8 cellular contexts compared by ENCODE assay signal in genomic region chr3:61561374-61562041, GRCh38. TPM values are rescaled to one million over a fixed set of nuclear protein-coding genes. Genes with fewer than 3 reads are reported as not detected.
A peak's percentile ranks its signal among the peaks of the same experiment; 100 is the strongest.
DNase-seq lines count a peak whose midpoint lies in the region; TF ChIP-seq lines count a peak whose summit lies in the region.

TSS of gene PTPRG (plus strand) at chr3:61561571. CDS start at chr3:61562288, 717 bp downstream.

- H2BK15ac ChIP-seq in H9 (ENCODE audit: low read depth, low read length) = no peak within 1 kb of the TSS

- H3K14ac ChIP-seq in H9 (ENCODE audit: insufficient read depth, low read length) = peak within 1 kb of the TSS; percentile 78

- H3K9me3 Mint-ChIP-seq in H9 (peaks cover 0 to 9% of the 10 kb centered on the region in 2 experiments; a peak in 2 of 5 replicates), type B pancreatic cell (peaks cover 12% of the 10 kb centered on the region)

- H4K91ac ChIP-seq in H9 (ENCODE audit: insufficient read length, low read depth, low read length) = no peak within 1 kb of the TSS

- H3K56ac ChIP-seq in H9 (ENCODE audit: insufficient read length, low read depth, low read length) = no peak within 1 kb of the TSS

- no peak within 1 kb of the TSS for H4K5ac ChIP-seq in H9 (ENCODE audit: insufficient read length, low read depth, low read length)

- no peak within 1 kb of the TSS for H4K8ac ChIP-seq in H9 (replicated peaks; ENCODE audit: insufficient read length, low read depth, low read length)

- H3K18ac ChIP-seq in H9 (ENCODE audit: insufficient read length, low read depth, low read length) = peak within 1 kb of the TSS; percentile 79

- H3K9ac ChIP-seq in H9 (ENCODE audit: extremely low read depth, insufficient read length, low read length) = peak within 1 kb of the TSS; percentile 98
- H3K9ac ChIP-seq in mucosa of rectum (ENCODE audit: low read depth in 1 of 2, low read length in 2 of 2) = peak within 1 kb of the TSS; percentile 70 to 71

- H2BK20ac ChIP-seq in H9 (ENCODE audit: low read depth, low read length, poor library complexity, severe bottlenecking) = no peak within 1 kb of the TSS

- H3K23ac ChIP-seq in H9 (ENCODE audit: insufficient read length, low read depth, low read length) = no peak within 1 kb of the TSS

- peaks cover 12 to 24% (median 16%) of the 10 kb centered on the region in 3 experiments; a peak in 6 of 7 replicates for H3K36me3 Mint-ChIP-seq in H9 (ENCODE audit: insufficient read depth in 1 of 3, low read depth in 3 of 3)
- H3K36me3 Mint-ChIP-seq in type B pancreatic cell = no peaks in the 10 kb centered on the region

- WGBS in H9 (ENCODE audit: extremely low coverage, insufficient read length, low lambda C conversion rate) = no CpG with 5 or more reads among the region's 74 CpGs

- H3K79me2 ChIP-seq in H9 (ENCODE audit: insufficient read depth, low read length) = peaks cover 44% of the 10 kb centered on the region; the same call in 1 of the 2 replicates

- H3K27me3 ChIP-seq in H9 (ENCODE audit: insufficient read depth, low read length) (no peaks in the 10 kb centered on the region), mucosa of rectum (ENCODE audit: control insufficient read depth in 2 of 2, insufficient read depth in 2 of 2, low read length in 2 of 2) (peaks cover 0 to 3% of the 10 kb centered on the region in 2 donors)

- H2BK12ac ChIP-seq in H9 (ENCODE audit: insufficient read length, low read depth, low read length) = no peak within 1 kb of the TSS

- H3K36me3 ChIP-seq in mucosa of rectum (ENCODE audit: control insufficient read depth in 2 of 2, insufficient read depth in 2 of 2, low read length in 2 of 2) = no peaks in the 10 kb centered on the region

- H3K4ac ChIP-seq in H9 (ENCODE audit: low read depth, low read length) = peak within 1 kb of the TSS; percentile 15; the same call in 1 of the 2 replicates

- TF ChIP-seq CTCF in H9 (conservative IDR thresholded peaks at IDR 0.05) (no peak), WI38 (IDR thresholded peaks at IDR 0.05; ENCODE audit: low read depth, low read length) (no peak), type B pancreatic cell (conservative IDR thresholded peaks at IDR 0.05) (no peak)

- H2AK5ac ChIP-seq in H9 (ENCODE audit: insufficient read length, low read length) = no peak within 1 kb of the TSS

- H3K27ac ChIP-seq in H9 (ENCODE audit: insufficient read length, low read depth, low read length) (peak within 1 kb of the TSS; percentile 6), mucosa of rectum (ENCODE audit: low read depth in 2 of 2, low read length in 2 of 2) (peak within 1 kb of the TSS; percentile 78 to 91)

- H3K4me3 Mint-ChIP-seq in H9 (peak within 1 kb of the TSS; percentile 96 to 100), type B pancreatic cell (peak within 1 kb of the TSS; percentile 98)

- DNase-seq in SIG-M5 treated with dmso at 0.1 percent for 504 hours (lab: John Stamatoyannopoulos, UW; ENCODE audit: unreplicated experiment) (peak; percentile 9), SIG-M5 (lab: John Stamatoyannopoulos, UW) (no peak), H9 (peak; percentile 85), NCI-H2029 (lab: John Stamatoyannopoulos, UW) (peak; percentile 74), fibroblast of gingiva (ENCODE audit: low read depth) (peak; percentile 96), type B pancreatic cell (ENCODE audit: extremely low spot score, unreplicated experiment) (peak; percentile 91)

- H2BK5ac ChIP-seq in H9 (ENCODE audit: insufficient read length, low read length) = peak within 1 kb of the TSS; percentile 11

- H3K27me3 Mint-ChIP-seq in H9 (ENCODE audit: low read depth) (no peaks in the 10 kb centered on the region; the same call in 1 of the 2 replicates), type B pancreatic cell (peaks cover 5% of the 10 kb centered on the region)

- H3K23me2 ChIP-seq in H9 (ENCODE audit: insufficient read length, low read depth, low read length, poor library complexity, severe bottlenecking) = peaks cover 30% of the 10 kb centered on the region

- H3K79me1 ChIP-seq in H9 (ENCODE audit: insufficient read depth, low read depth, low read length, poor library complexity, severe bottlenecking) = peaks cover 7% of the 10 kb centered on the region

- H3K9me3 ChIP-seq in H9 (ENCODE audit: control insufficient read depth, low read depth, low read length) = no peaks in the 10 kb centered on the region
- H3K9me3 ChIP-seq in mucosa of rectum (ENCODE audit: control insufficient read depth in 2 of 2, low read length in 2 of 2) = no peaks in the 10 kb centered on the region

- peaks cover 5% of the 10 kb centered on the region; the same call in 1 of the 2 replicates for H3K4me1 ChIP-seq in H9 (ENCODE audit: insufficient read depth, low read length)
- peaks cover 15 to 17% of the 10 kb centered on the region in 2 donors for H3K4me1 ChIP-seq in mucosa of rectum (ENCODE audit: control insufficient read depth in 2 of 2, insufficient read depth in 2 of 2, low read length in 2 of 2)

- peak within 1 kb of the TSS; percentile 88 for H2BK120ac ChIP-seq in H9 (ENCODE audit: low read depth, low read length, poor library complexity, severe bottlenecking)

- H4K20me1 ChIP-seq in H9 (ENCODE audit: control insufficient read depth, insufficient read depth, insufficient read length) = no peaks in the 10 kb centered on the region

- H3K27ac Mint-ChIP-seq in H9 = peak within 1 kb of the TSS; percentile 97 to 100 (median 99)
- H3K27ac Mint-ChIP-seq in type B pancreatic cell = peak within 1 kb of the TSS; percentile 94

- no peak within 1 kb of the TSS for H3T11ph ChIP-seq in H9 (ENCODE audit: low read length)

- H3K4me1 Mint-ChIP-seq in H9 = peaks cover 31 to 35% of the 10 kb centered on the region in 2 experiments
- peaks cover 12% of the 10 kb centered on the region for H3K4me1 Mint-ChIP-seq in type B pancreatic cell (ENCODE audit: unreplicated experiment)

- H2AFZ ChIP-seq in H9 (ENCODE audit: low read length) = no peak within 1 kb of the TSS

- peak within 1 kb of the TSS; percentile 93 for H3K4me2 ChIP-seq in H9 (ENCODE audit: insufficient read depth, insufficient read length, low read length)

- H3K4me3 ChIP-seq in WI38 (ENCODE audit: low read depth, low read length) (peak within 1 kb of the TSS; percentile 95), mucosa of rectum (ENCODE audit: low read length in 2 of 2) (peak within 1 kb of the TSS; percentile 83 to 85)

RNA-seq across cellular contexts. Expression of gene PTPRG, which starts in this region (rescaled TPM):
- total RNA-seq in H9 (2021) = 64.8 and 69.3 TPM in 2 replicates
- 29.3 and 77.2 TPM in 2 replicates for total RNA-seq in type B pancreatic cell (ENCODE audit: low replicate concordance)
